21 cellular contexts compared by ENCODE assay signal in genomic region chr1:66383168-66383567, GRCh38.
DNase-seq lines count a peak whose midpoint lies in the region; ATAC-seq, FAIRE-seq and TF ChIP-seq lines count a peak whose summit lies in the region.
"Had no signal": no experiment of that assay in that cellular context is flagged by ENCODE, and none has a peak within 500 bp of the region (broad histone marks: within the 10 kb centered on the region; RNA-seq: fewer than 3 reads in every experiment).

No MANE protein-coding gene starts in this region.

- no peaks in the 10 kb centered on the region for H3K4me1 Mint-ChIP-seq in glutamatergic neuron (ENCODE audit: low read depth, unreplicated experiment)

- 89% methylated on average over 5 of the region's 5 CpGs for WGBS in GM12878 (ENCODE audit: insufficient coverage, insufficient replicate concordance, low lambda C conversion rate, missing lambda C conversion rate)

- H3K27ac ChIP-seq in GM12878 (ENCODE audit: control insufficient read depth, insufficient read depth) (no peak overlapping the region), skeletal muscle tissue (ENCODE audit: low read depth, low read length) (no peak overlapping the region), SJCRH30 (no peak overlapping the region)

- TF ChIP-seq POLR2A in GM12878 (IDR thresholded peaks at IDR 0.05; ENCODE audit: low read depth, low read length), result no peak

- no peak for TF ChIP-seq CTCF in GM12878 (IDR thresholded peaks at IDR 0.05 in 2 of 3, conservative IDR thresholded peaks at IDR 0.05 in 1 of 3; ENCODE audit: control insufficient read depth in 2 of 3, extremely low read depth in 1 of 3, insufficient read depth in 1 of 3, low read depth in 3 of 3, low read length in 3 of 3)
- TF ChIP-seq CTCF in glutamatergic neuron (IDR thresholded peaks at IDR 0.05; ENCODE audit: partially characterized antibody, unreplicated experiment), result no peak

- intact Hi-C loops in GM12878 (cut with micrococcal nuclease; ENCODE audit: unreplicated experiment), result no loop called here

- peaks cover 5% of the 10 kb centered on the region for H3K9me3 Mint-ChIP-seq in glutamatergic neuron (ENCODE audit: unreplicated experiment)

- H3K9ac ChIP-seq in GM12878 (ENCODE audit: control insufficient read depth, insufficient read depth, low read length), result no peak overlapping the region
- H3K9ac ChIP-seq in skeletal muscle tissue (ENCODE audit: low read depth in 1 of 3, low read length in 3 of 3), result no peak overlapping the region

- H4K20me1 ChIP-seq in GM12878 (ENCODE audit: control insufficient read depth, insufficient read depth), result no peaks in the 10 kb centered on the region

- RAD21 ChIA-PET in GM12878 (lab: Charles Lee; ENCODE audit: unreplicated experiment), result interaction anchor here (0.7 to 1.0 kb wide), 2 partner anchors 10 to 13 kb away, joined by 4 to 5 read pairs; no protein-coding TSS in a partner anchor

- H3K27me3 Mint-ChIP-seq in glutamatergic neuron (ENCODE audit: unreplicated experiment), result no peaks in the 10 kb centered on the region
- H3K27me3 Mint-ChIP-seq: activated CD4-positive, alpha-beta memory T cell treated with anti-CD3 and anti-CD28 coated beads, Interleukin-2, amount 10 ng/mL, durations not matched to agents 7 days and 5 days; activated naive CD8-positive, alpha-beta T cell treated with anti-CD3 and anti-CD28 coated beads, Interleukin-2, amount 10 ng/mL, durations not matched to agents 7 days and 5 days had no signal

- POLR2A ChIA-PET in GM12878 (lab: Charles Lee), result interaction anchor here (1.2 to 3.2 kb wide), 2 partner anchors 13 to 29 kb away, joined by 3 to 19 read pairs; no protein-coding TSS in a partner anchor

- ATAC-seq in GM12878 (no peak), HG03469 (IDR thresholded peaks at IDR 0.05; ENCODE audit: unreplicated experiment) (no peak)
- ATAC-seq: left cardiac atrium, PC-3 had no signal

- in situ Hi-C loops in GM12878 (cut with MboI), result loop anchor here (25.0 kb wide), 2 partner anchors 554 to 779 kb away; partner anchors contain the start of gene IL23R

- no peak for TF ChIP-seq RAD21 in GM12878 (IDR thresholded peaks at IDR 0.05; ENCODE audit: insufficient read depth, low read depth, low read length)

- CTCF ChIA-PET in GM12878 (lab: Yijun Ruan, JAX), result interaction anchor here (1.3 to 2.2 kb wide), 4 partner anchors 9 to 63 kb away, joined by 4 to 9 read pairs (median 4); no protein-coding TSS in a partner anchor

- no peak overlapping the region for H2AFZ ChIP-seq in GM12878 (ENCODE audit: control insufficient read depth, low read depth, low read length)

- H3K4me1 ChIP-seq in GM12878 (ENCODE audit: control insufficient read depth, insufficient read depth, low read length), result peaks cover 25% of the 10 kb centered on the region
- H3K4me1 ChIP-seq in skeletal muscle tissue (ENCODE audit: control insufficient read depth in 3 of 3, insufficient read depth in 3 of 3, low read length in 3 of 3), result peaks cover 0 to 8% (median 5%) of the 10 kb centered on the region in 3 donors
- H3K4me1 ChIP-seq in SJCRH30, result no peaks in the 10 kb centered on the region

- no peak overlapping the region for H3K27ac Mint-ChIP-seq in glutamatergic neuron (ENCODE audit: unreplicated experiment)
- H3K27ac Mint-ChIP-seq: activated CD4-positive, alpha-beta memory T cell treated with anti-CD3 and anti-CD28 coated beads, Interleukin-2, amount 10 ng/mL, durations not matched to agents 7 days and 5 days; activated naive CD8-positive, alpha-beta T cell treated with anti-CD3 and anti-CD28 coated beads, Interleukin-2, amount 10 ng/mL, durations not matched to agents 7 days and 5 days; progenitor cell of endocrine pancreas had no signal

- H3K27me3 ChIP-seq in GM12878 (replicated peaks in 1 of 2; ENCODE audit: control insufficient read depth in 2 of 2, insufficient read depth in 2 of 2, low read length in 1 of 2), result no peaks in the 10 kb centered on the region
- H3K27me3 ChIP-seq in skeletal muscle tissue (ENCODE audit: control insufficient read depth in 3 of 3, insufficient read depth in 3 of 3, low read length in 3 of 3), result no peaks in the 10 kb centered on the region
- H3K27me3 ChIP-seq in SJCRH30, result no peaks in the 10 kb centered on the region

- no TSS peak for BruUV-seq in GM12878 (replicated peaks; lab: Mats Ljungman, UMichigan)

- peak; percentile 66 for DNase-seq in DMS53 (lab: John Stamatoyannopoulos, UW)
- no peak for DNase-seq in DMS53 treated with DMSO at 0.1 percent for 48 hours (lab: John Stamatoyannopoulos, UW; ENCODE audit: unreplicated experiment)
- peak; percentile 13 for DNase-seq in LHCN-M2 (ENCODE audit: low read depth)
- no peak for DNase-seq in GM12878 (ENCODE audit: low read depth, low spot score)
- no peak for DNase-seq in glutamatergic neuron
- no peak for DNase-seq in SJCRH30
- DNase-seq: activated CD4-positive, alpha-beta memory T cell treated with anti-CD3 and anti-CD28 coated beads, Interleukin-2, amount 10 ng/mL, durations not matched to agents 7 days and 5 days; activated CD4-positive, CD25-positive, alpha-beta regulatory T cell treated with anti-CD3 and anti-CD28 coated beads, Interleukin-2, amount 50 U/mL, for 72 hours; activated naive CD8-positive, alpha-beta T cell treated with anti-CD3 and anti-CD28 coated beads, Interleukin-2, amount 10 ng/mL, durations not matched to agents 7 days and 5 days; DMS79; KG1; left cardiac atrium; NCI-H187; PC-3; SHP77; stimulated activated CD8-positive, alpha-beta memory T cell treated with anti-CD3 and anti-CD28 coated beads, Interleukin-4, amount 100 ng/mL, for 48 hours; SW 1271; trophoblast cell had no signal

- no peak overlapping the region for H3K4me2 ChIP-seq in GM12878 (ENCODE audit: control insufficient read depth, insufficient read depth)

- H3K4me3 ChIP-seq in GM12878 (no peak overlapping the region), skeletal muscle tissue (ENCODE audit: low read length in 3 of 3) (peak overlapping the region in 2 of 3 donors; percentile 13 to 16), SJCRH30 (no peak overlapping the region)

- peaks cover 15% of the 10 kb centered on the region for H3K36me3 Mint-ChIP-seq in glutamatergic neuron (ENCODE audit: unreplicated experiment)

- H3K36me3 ChIP-seq in GM12878 (ENCODE audit: control insufficient read depth in 2 of 2, insufficient read depth in 2 of 2, low read length in 1 of 2) (no peaks in the 10 kb centered on the region; a peak in 2 of 4 replicates), skeletal muscle tissue (ENCODE audit: control insufficient read depth in 3 of 3, insufficient read depth in 3 of 3, low read length in 3 of 3) (no peaks in the 10 kb centered on the region), SJCRH30 (no peaks in the 10 kb centered on the region)

- H3K9me3 ChIP-seq in GM12878 (replicated peaks; ENCODE audit: control insufficient read depth, insufficient read depth, low read length), result peaks cover 33% of the 10 kb centered on the region
- peaks cover 0 to 2% (median 0%) of the 10 kb centered on the region in 3 donors for H3K9me3 ChIP-seq in skeletal muscle tissue (ENCODE audit: control insufficient read depth in 3 of 3, low read length in 3 of 3)
- no peaks in the 10 kb centered on the region; the same call in 1 of the 2 replicates for H3K9me3 ChIP-seq in SJCRH30 (replicated peaks)

- no peak for FAIRE-seq in GM12878 (lab: Jason Lieb, UNC)

- no peak for TF ChIP-seq EP300 in GM12878 (IDR thresholded peaks at IDR 0.05; ENCODE audit: borderline replicate concordance in 1 of 2, control insufficient read depth in 1 of 2, low read depth in 2 of 2, low read length in 2 of 2)

- H3K4me3 Mint-ChIP-seq in glutamatergic neuron (ENCODE audit: unreplicated experiment), result no peak overlapping the region
- H3K4me3 Mint-ChIP-seq: activated CD4-positive, alpha-beta memory T cell treated with anti-CD3 and anti-CD28 coated beads, Interleukin-2, amount 10 ng/mL, durations not matched to agents 7 days and 5 days; activated naive CD8-positive, alpha-beta T cell treated with anti-CD3 and anti-CD28 coated beads, Interleukin-2, amount 10 ng/mL, durations not matched to agents 7 days and 5 days had no signal

- SMC1A ChIA-PET in GM12878 (lab: Charles Lee; ENCODE audit: uncharacterized antibody, unreplicated experiment), result interaction anchor here (0.8 to 11.2 kb wide), 7 partner anchors 12 to 109 kb away, joined by 3 to 253 read pairs (median 4); no protein-coding TSS in a partner anchor

- H3K79me2 ChIP-seq in GM12878 (ENCODE audit: control insufficient read depth, insufficient read depth, low read length), result no peaks in the 10 kb centered on the region

TF ChIP-seq in GM12878, 131 proteins besides CTCF, POLR2A, EP300 and RAD21 (continues in another document):
- peak; percentile 90 for TF ChIP-seq BACH1 (IDR thresholded peaks at IDR 0.05; ENCODE audit: borderline replicate concordance)
- peak; percentile 85; the same call in 1 of the 2 replicates for TF ChIP-seq CBX5 (IDR thresholded peaks at IDR 0.05; ENCODE audit: low read depth)
- no peak for TF ChIP-seq HDAC6 (IDR thresholded peaks at IDR 0.05; ENCODE audit: unreplicated experiment)
- no peak for TF ChIP-seq SPI1 (IDR thresholded peaks at IDR 0.05; ENCODE audit: borderline replicate concordance, insufficient read depth, low read depth, low read length)
- no peak for TF ChIP-seq NKRF (conservative IDR thresholded peaks at IDR 0.05)
- TF ChIP-seq, protein P1, sequence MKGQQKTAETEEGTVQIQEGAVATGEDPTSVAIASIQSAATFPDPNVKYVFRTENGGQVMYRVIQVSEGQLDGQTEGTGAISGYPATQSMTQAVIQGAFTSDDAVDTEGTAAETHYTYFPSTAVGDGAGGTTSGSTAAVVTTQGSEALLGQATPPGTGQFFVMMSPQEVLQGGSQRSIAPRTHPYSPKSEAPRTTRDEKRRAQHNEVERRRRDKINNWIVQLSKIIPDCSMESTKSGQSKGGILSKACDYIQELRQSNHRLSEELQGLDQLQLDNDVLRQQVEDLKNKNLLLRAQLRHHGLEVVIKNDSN (IDR thresholded peaks at IDR 0.05; ENCODE audit: borderline replicate concordance, extremely low read length, insufficient read depth, low read depth, low read length), result peak; percentile 4
- no peak for TF ChIP-seq ZBED1 (IDR thresholded peaks at IDR 0.05; ENCODE audit: borderline replicate concordance)

Comparison
In these comparisons a context has a peak if more than half of its experiments do, and no peak if none do; other contexts are left out.
1. DNase-seq: peak in DMS53 (single experiment) and LHCN-M2 (single experiment); none in DMS53 treated with DMSO at 0.1 percent for 48 hours (single experiment), GM12878 (single experiment), glutamatergic neuron (single experiment) and SJCRH30 (0 of 2).
2. H3K4me3 ChIP-seq: peak in skeletal muscle tissue (2 of 3); none in GM12878 (single experiment) and SJCRH30 (single experiment).